Comparison of ENCODE assay signal across 8 cellular contexts in the genomic region with DNA sequence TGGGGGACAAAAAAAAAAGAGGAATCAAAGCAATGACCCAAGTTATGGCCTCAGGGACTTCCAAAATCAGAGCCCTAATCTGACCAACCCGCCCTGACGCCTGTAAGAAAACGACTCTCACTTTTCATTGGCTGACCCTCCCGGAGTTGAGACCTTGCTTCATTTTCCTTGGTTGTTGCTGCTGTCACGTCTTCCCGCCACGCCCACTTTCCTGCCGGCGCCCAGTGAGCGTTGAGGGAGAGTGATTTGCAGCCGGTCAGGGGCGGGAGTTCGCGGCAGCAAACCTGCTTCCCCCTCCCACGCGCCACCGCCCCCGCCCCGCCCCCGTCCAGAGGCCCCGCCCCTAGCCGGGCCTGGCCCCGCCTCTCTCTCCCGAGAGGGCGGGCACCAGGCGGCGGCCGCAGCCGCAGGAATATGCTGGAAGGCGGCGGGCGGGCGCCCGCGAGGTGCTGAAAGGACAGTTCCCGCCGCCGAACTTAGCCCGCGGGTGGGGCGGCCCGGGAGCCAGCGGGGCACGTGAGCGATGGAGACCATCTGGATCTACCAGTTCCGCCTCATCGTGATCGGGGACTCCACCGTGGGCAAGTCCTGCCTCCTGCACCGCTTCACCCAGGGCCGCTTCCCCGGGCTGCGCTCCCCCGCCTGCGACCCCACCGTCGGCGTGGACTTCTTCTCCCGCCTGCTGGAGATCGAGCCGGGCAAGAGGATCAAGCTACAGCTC. TPM values are rescaled to one million over a fixed set of nuclear protein-coding genes. Genes with fewer than 3 reads are reported as not detected.
DNase-seq lines count a peak whose midpoint lies in the region; ATAC-seq, FAIRE-seq and TF ChIP-seq lines count a peak whose summit lies in the region.

A gene with protein sequence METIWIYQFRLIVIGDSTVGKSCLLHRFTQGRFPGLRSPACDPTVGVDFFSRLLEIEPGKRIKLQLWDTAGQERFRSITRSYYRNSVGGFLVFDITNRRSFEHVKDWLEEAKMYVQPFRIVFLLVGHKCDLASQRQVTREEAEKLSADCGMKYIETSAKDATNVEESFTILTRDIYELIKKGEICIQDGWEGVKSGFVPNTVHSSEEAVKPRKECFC (plus strand): TSS at position 403 of the 721 bp plus-strand sequence. CDS start 121 bp downstream, at position 524.

- H3K4me3 Mint-ChIP-seq in WTC11, result peak within 1 kb of the TSS; percentile 98

- CTCF ChIA-PET in WTC11 (lab: Charles Lee), result interaction anchor here (1.6 kb wide), 1 partner anchor 12 kb away, joined by 9 read pairs; no protein-coding TSS in a partner anchor

- POLR2A ChIA-PET in WTC11 (lab: Charles Lee), result no interaction called here

- no peak for TF ChIP-seq POLR2A in spleen (IDR thresholded peaks at IDR 0.05)

- peak within 1 kb of the TSS; percentile 54 to 91 (median 69) for H3K4me3 ChIP-seq in spleen

- 1 to 3% (median 1%) methylated on average over 14 to 61 of the region's 61 CpGs for WGBS in spleen, 5 donors

- H3K9me3 ChIP-seq in spleen, result no peaks in the 10 kb centered on the region

- peak within 1 kb of the TSS in 6 of 8 donors; percentile 42 to 82 (median 63) for H3K27ac ChIP-seq in spleen

- TF ChIP-seq CTCF in WTC11 (IDR thresholded peaks at IDR 0.05) (no peak), spleen (IDR thresholded peaks at IDR 0.05 in 8 of 11, conservative IDR thresholded peaks at IDR 0.05 in 3 of 11) (no peak)

- intact Hi-C loops in spleen (cut with DNase I; ENCODE audit: low total_unique reads), result no loop called here

- H3K27me3 ChIP-seq in spleen (replicated peaks in 1 of 7), result peaks cover 0 to 66% (median 8%) of the 10 kb centered on the region in 7 donors

- peak within 1 kb of the TSS; percentile 58 for H3K27ac Mint-ChIP-seq in WTC11

- H3K36me3 Mint-ChIP-seq in WTC11, result no peaks in the 10 kb centered on the region

- H3K27me3 Mint-ChIP-seq in WTC11 (ENCODE audit: low read depth), result peaks cover 9% of the 10 kb centered on the region; the same call in 1 of the 2 replicates

- FAIRE-seq in islet of Langerhans (lab: Jason Lieb, UNC), result peak; percentile 75

- ATAC-seq in GM18868 (IDR thresholded peaks at IDR 0.05; ENCODE audit: unreplicated experiment) (peak; percentile 90), HG03103 (IDR thresholded peaks at IDR 0.05; ENCODE audit: low read depth, unreplicated experiment) (peak; percentile 90), WTC11 (peak; percentile 92)

- H3K36me3 ChIP-seq in spleen, result no peaks in the 10 kb centered on the region

- H3K9me3 Mint-ChIP-seq in WTC11, result no peaks in the 10 kb centered on the region

- peaks cover 0 to 27% (median 20%) of the 10 kb centered on the region in 6 donors for H3K4me1 ChIP-seq in spleen

- DNase-seq in A172 (ENCODE audit: low spot score), result peak; percentile 85
- DNase-seq in NCI-H2196 (lab: John Stamatoyannopoulos, UW; ENCODE audit: unreplicated experiment), result peak; percentile 94
- peak; percentile 99 for DNase-seq in WTC11 (ENCODE audit: low spot score)
- DNase-seq in central memory CD4-positive, alpha-beta T cell, result peak; percentile 72
- DNase-seq in spleen, result peak; percentile 94

- peaks cover 13% of the 10 kb centered on the region for H3K4me1 Mint-ChIP-seq in WTC11

TF ChIP-seq in WTC11, 78 proteins besides CTCF, POLR2A, EP300 and RAD21 (continues in another document):
- peak; percentile 28; the same call in 1 of the 2 replicates for TF ChIP-seq JUN (CRISPR knock-in tag; IDR thresholded peaks at IDR 0.05)
- peak; percentile 85 for TF ChIP-seq NFYB (CRISPR knock-in tag; conservative IDR thresholded peaks at IDR 0.05; ENCODE audit: low read depth)
- TF ChIP-seq TEAD4 (CRISPR knock-in tag; IDR thresholded peaks at IDR 0.05), result no peak
- TF ChIP-seq, protein P1, sequence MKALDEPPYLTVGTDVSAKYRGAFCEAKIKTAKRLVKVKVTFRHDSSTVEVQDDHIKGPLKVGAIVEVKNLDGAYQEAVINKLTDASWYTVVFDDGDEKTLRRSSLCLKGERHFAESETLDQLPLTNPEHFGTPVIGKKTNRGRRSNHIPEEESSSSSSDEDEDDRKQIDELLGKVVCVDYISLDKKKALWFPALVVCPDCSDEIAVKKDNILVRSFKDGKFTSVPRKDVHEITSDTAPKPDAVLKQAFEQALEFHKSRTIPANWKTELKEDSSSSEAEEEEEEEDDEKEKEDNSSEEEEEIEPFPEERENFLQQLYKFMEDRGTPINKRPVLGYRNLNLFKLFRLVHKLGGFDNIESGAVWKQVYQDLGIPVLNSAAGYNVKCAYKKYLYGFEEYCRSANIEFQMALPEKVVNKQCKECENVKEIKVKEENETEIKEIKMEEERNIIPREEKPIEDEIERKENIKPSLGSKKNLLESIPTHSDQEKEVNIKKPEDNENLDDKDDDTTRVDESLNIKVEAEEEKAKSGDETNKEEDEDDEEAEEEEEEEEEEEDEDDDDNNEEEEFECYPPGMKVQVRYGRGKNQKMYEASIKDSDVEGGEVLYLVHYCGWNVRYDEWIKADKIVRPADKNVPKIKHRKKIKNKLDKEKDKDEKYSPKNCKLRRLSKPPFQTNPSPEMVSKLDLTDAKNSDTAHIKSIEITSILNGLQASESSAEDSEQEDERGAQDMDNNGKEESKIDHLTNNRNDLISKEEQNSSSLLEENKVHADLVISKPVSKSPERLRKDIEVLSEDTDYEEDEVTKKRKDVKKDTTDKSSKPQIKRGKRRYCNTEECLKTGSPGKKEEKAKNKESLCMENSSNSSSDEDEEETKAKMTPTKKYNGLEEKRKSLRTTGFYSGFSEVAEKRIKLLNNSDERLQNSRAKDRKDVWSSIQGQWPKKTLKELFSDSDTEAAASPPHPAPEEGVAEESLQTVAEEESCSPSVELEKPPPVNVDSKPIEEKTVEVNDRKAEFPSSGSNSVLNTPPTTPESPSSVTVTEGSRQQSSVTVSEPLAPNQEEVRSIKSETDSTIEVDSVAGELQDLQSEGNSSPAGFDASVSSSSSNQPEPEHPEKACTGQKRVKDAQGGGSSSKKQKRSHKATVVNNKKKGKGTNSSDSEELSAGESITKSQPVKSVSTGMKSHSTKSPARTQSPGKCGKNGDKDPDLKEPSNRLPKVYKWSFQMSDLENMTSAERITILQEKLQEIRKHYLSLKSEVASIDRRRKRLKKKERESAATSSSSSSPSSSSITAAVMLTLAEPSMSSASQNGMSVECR (CRISPR knock-in tag; IDR thresholded peaks at IDR 0.05; ENCODE audit: borderline replicate concordance), result peak; percentile 68; the same call in 1 of the 2 replicates
- 0 out of 2 replicates have a peak, but pooled peaks have one; percentile 16 for TF ChIP-seq TEAD1 (CRISPR knock-in tag; IDR thresholded peaks at IDR 0.05)
- TF ChIP-seq USF1 (CRISPR knock-in tag; IDR thresholded peaks at IDR 0.05), result peak; percentile 86
- TF ChIP-seq, protein P2, sequence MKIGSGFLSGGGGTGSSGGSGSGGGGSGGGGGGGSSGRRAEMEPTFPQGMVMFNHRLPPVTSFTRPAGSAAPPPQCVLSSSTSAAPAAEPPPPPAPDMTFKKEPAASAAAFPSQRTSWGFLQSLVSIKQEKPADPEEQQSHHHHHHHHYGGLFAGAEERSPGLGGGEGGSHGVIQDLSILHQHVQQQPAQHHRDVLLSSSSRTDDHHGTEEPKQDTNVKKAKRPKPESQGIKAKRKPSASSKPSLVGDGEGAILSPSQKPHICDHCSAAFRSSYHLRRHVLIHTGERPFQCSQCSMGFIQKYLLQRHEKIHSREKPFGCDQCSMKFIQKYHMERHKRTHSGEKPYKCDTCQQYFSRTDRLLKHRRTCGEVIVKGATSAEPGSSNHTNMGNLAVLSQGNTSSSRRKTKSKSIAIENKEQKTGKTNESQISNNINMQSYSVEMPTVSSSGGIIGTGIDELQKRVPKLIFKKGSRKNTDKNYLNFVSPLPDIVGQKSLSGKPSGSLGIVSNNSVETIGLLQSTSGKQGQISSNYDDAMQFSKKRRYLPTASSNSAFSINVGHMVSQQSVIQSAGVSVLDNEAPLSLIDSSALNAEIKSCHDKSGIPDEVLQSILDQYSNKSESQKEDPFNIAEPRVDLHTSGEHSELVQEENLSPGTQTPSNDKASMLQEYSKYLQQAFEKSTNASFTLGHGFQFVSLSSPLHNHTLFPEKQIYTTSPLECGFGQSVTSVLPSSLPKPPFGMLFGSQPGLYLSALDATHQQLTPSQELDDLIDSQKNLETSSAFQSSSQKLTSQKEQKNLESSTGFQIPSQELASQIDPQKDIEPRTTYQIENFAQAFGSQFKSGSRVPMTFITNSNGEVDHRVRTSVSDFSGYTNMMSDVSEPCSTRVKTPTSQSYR (CRISPR knock-in tag; IDR thresholded peaks at IDR 0.05), result no peak
- peak; percentile 22; the same call in 1 of the 2 replicates for TF ChIP-seq NFATC4 (CRISPR knock-in tag; IDR thresholded peaks at IDR 0.05)
- TF ChIP-seq ETV6 (CRISPR knock-in tag; IDR thresholded peaks at IDR 0.05), result no peak
- TF ChIP-seq ZNF263 (CRISPR knock-in tag; IDR thresholded peaks at IDR 0.05; ENCODE audit: low read depth), result no peak
- peak; percentile 38; the same call in 1 of the 2 replicates for TF ChIP-seq FOXK1 (CRISPR knock-in tag; IDR thresholded peaks at IDR 0.05)
- peak; percentile 90 for TF ChIP-seq SP1 (CRISPR knock-in tag; conservative IDR thresholded peaks at IDR 0.05)
- TF ChIP-seq ZNF219 (CRISPR knock-in tag; IDR thresholded peaks at IDR 0.05; ENCODE audit: borderline replicate concordance), result peak; percentile 61; the same call in 1 of the 2 replicates
- TF ChIP-seq CBFB (CRISPR knock-in tag; IDR thresholded peaks at IDR 0.05; ENCODE audit: low read depth), result no peak
- TF ChIP-seq CREM (CRISPR knock-in tag; IDR thresholded peaks at IDR 0.05), result no peak
- TF ChIP-seq ZNF232 (CRISPR knock-in tag; IDR thresholded peaks at IDR 0.05), result peak; percentile 85; the same call in 1 of the 2 replicates

RNA-seq across cellular contexts. Expression of the gene that starts here (rescaled TPM):
- 0.62 and 1.3 TPM in 2 replicates for total RNA-seq in A172 (2014; rRNA removed; shearing (Covaris generic))
- total RNA-seq in WTC11 (2021) (9.5 to 12.1 TPM (median 10.6 TPM) in 3 replicates), spleen (10 to 100 TPM in 4 of 7 donors, 1 to 10 TPM in 3; 7.1 to 14.7 (median 10.2) TPM)
- 1 to 10 TPM in 1 of 3 donors, under 1 TPM in 2; 0.39 to 2.0 (median 0.71) TPM for polyA plus RNA-seq in spleen

Comparison
In these comparisons a context has a peak if more than half of its experiments do, and no peak if none do; other contexts are left out.
1. Peak in every context shown above with its lines: DNase-seq, ATAC-seq, H3K4me3 ChIP-seq and H3K27ac ChIP-seq.